14 cellular contexts compared by ENCODE assay signal in the genomic region with DNA sequence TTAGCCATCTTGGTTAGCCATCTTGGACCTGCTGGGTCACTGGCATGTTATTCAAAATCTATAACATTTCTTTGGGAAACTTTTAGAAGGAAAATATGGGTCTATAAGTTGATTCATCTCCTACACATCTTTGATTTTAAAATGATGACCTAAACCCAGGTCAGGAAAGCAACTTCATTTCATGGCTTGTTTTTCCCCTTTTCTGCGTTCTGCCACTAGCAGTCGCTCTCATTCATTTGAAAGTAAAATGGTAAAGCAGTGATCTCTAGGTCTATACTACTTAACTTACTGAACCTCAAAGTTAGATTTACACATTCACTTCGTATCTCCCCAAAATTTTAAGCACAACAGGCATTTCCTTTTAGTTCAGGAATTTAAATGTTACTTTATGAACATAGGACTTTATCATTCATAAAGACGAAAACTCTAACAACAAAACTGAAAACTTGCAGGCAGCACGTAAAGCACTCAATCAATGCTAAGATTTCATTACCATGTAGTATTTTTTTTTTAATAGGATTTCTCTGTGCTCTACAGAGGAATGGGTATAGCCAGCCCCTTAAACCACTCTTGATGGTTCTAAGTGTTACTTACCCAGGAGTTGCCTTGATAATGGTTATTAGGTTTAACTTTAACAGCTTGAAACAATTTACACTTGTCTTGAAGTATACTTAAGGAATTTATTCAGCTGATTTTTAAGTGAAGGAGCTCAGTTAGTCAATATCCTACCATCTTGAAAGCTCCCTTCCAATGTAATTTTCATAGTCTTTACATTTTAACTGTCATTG.
DNase-seq lines count a peak whose midpoint lies in the region; ATAC-seq, FAIRE-seq and TF ChIP-seq lines count a peak whose summit lies in the region.
"Had no signal": no experiment of that assay in that cellular context is flagged by ENCODE, and none has a peak within 500 bp of the region (broad histone marks: within the 10 kb centered on the region; RNA-seq: fewer than 3 reads in every experiment).

No MANE protein-coding gene starts in this region.

- peaks cover 0 to 8% (median 7%) of the 10 kb centered on the region in 3 donors for H3K4me1 Mint-ChIP-seq in T-cell
- no peaks in the 10 kb centered on the region for H3K4me1 Mint-ChIP-seq in activated T-helper 1 cell treated with anti-CD3 and anti-CD28 coated beads, Interleukin-12 subunit alpha, Interleukin-12 subunit beta, Interleukin-2, Interleukin-4 antibody, amounts not matched to agents 30 ng/mL and 10 ng/mL and 1 ng/mL, durations not matched to agents 14 hours and 24 hours and 36 hours (ENCODE audit: low read depth)
- H3K4me1 Mint-ChIP-seq: activated T-helper 17 cell treated with anti-CD3 and anti-CD28 coated beads, Interleukin-2, amount 50 U/mL, for 72 hours had no signal

- peak; percentile 30; the same call in 1 of the 2 replicates for TF ChIP-seq CTCF in AG04450 (IDR thresholded peaks at IDR 0.05; ENCODE audit: low read depth, low read length)
- TF ChIP-seq CTCF in fibroblast of pulmonary artery (IDR thresholded peaks at IDR 0.05; ENCODE audit: low read length, missing control alignments) = peak; percentile 33

- H3K27me3 Mint-ChIP-seq in T-cell = no peaks in the 10 kb centered on the region
- H3K27me3 Mint-ChIP-seq in activated T-helper 1 cell treated with anti-CD3 and anti-CD28 coated beads, Interleukin-12 subunit alpha, Interleukin-12 subunit beta, Interleukin-2, Interleukin-4 antibody, amounts not matched to agents 30 ng/mL and 10 ng/mL and 1 ng/mL, durations not matched to agents 14 hours and 24 hours and 36 hours (ENCODE audit: insufficient read depth) = no peaks in the 10 kb centered on the region
- H3K27me3 Mint-ChIP-seq: activated T-helper 17 cell treated with anti-CD3 and anti-CD28 coated beads, Interleukin-2, amount 50 U/mL, for 72 hours had no signal

- peak overlapping the region; percentile 2 to 4 for H3K27ac Mint-ChIP-seq in T-cell
- no peak overlapping the region for H3K27ac Mint-ChIP-seq in activated T-helper 1 cell treated with anti-CD3 and anti-CD28 coated beads, Interleukin-12 subunit alpha, Interleukin-12 subunit beta, Interleukin-2, Interleukin-4 antibody, amounts not matched to agents 30 ng/mL and 10 ng/mL and 1 ng/mL, durations not matched to agents 14 hours and 24 hours and 36 hours
- H3K27ac Mint-ChIP-seq: activated T-helper 17 cell treated with anti-CD3 and anti-CD28 coated beads, Interleukin-2, amount 50 U/mL, for 72 hours had no signal

- H3K79me1 ChIP-seq in mesendoderm (ENCODE audit: low read length) = no peaks in the 10 kb centered on the region

- peak; percentile 48 for FAIRE-seq in GM19239 (lab: Jason Lieb, UNC)
- FAIRE-seq: HTR-8/SVneo had no signal

- H3K36me3 Mint-ChIP-seq in T-cell = peaks cover 32% of the 10 kb centered on the region
- peaks cover 33% of the 10 kb centered on the region for H3K36me3 Mint-ChIP-seq in activated T-helper 1 cell treated with anti-CD3 and anti-CD28 coated beads, Interleukin-12 subunit alpha, Interleukin-12 subunit beta, Interleukin-2, Interleukin-4 antibody, amounts not matched to agents 30 ng/mL and 10 ng/mL and 1 ng/mL, durations not matched to agents 14 hours and 24 hours and 36 hours (ENCODE audit: low read depth)

- no peak overlapping the region for H3K4me2 ChIP-seq in mesendoderm (ENCODE audit: low read length)

- no peaks in the 10 kb centered on the region for H3K4me1 ChIP-seq in mesendoderm (ENCODE audit: control insufficient read depth, low read depth, low read length)

- H3K27me3 ChIP-seq in AG04450 (ENCODE audit: control insufficient read depth, insufficient read depth, low read length) (no peaks in the 10 kb centered on the region), mesendoderm (ENCODE audit: insufficient read depth, low read length, poor library complexity) (no peaks in the 10 kb centered on the region)

- DNase-seq in AG04450 (ENCODE audit: low read depth, low spot score) = no peak
- no peak for DNase-seq in GM19239 (ENCODE audit: insufficient read length, low spot score)
- DNase-seq in T-cell = no peak
- no peak for DNase-seq in fibroblast of pulmonary artery (ENCODE audit: low read depth)
- DNase-seq in mesendoderm = no peak
- DNase-seq in islet precursor cell = no peak
- DNase-seq in activated T-helper 1 cell treated with anti-CD3 and anti-CD28 coated beads, Interleukin-12 subunit alpha, Interleukin-12 subunit beta, Interleukin-2, Interleukin-4 antibody, amounts not matched to agents 30 ng/mL and 10 ng/mL and 1 ng/mL, durations not matched to agents 14 hours and 24 hours and 36 hours (ENCODE audit: low spot score) = no peak
- DNase-seq: NCI-H446; NK-92 treated with Interleukin-12 subunit alpha and Interleukin-12 subunit beta, amount 100 ng/mL, for 24 hours; stimulated activated CD4-positive, alpha-beta T cell treated with anti-CD3 and anti-CD28 coated beads, Interleukin-2, amount 100 ng/mL, for 48 hours had no signal

- no peak overlapping the region for H4K5ac ChIP-seq in mesendoderm (ENCODE audit: low read length)

- H3K56ac ChIP-seq in mesendoderm (ENCODE audit: low read length) = no peak overlapping the region

- CTCF ChIA-PET in AG04450 (lab: Charles Lee) = no interaction called here
- CTCF ChIA-PET in T-cell (lab: Charles Lee) = no interaction called here

- no peak overlapping the region for H2BK5ac ChIP-seq in mesendoderm (ENCODE audit: low read length)

- no peak overlapping the region for H3K9ac ChIP-seq in mesendoderm (ENCODE audit: low read length)
- H3K9ac ChIP-seq: parathyroid adenoma had no signal

- ATAC-seq in T-cell (replicated peaks in 1 of 4) (no peak), HG03460 (IDR thresholded peaks at IDR 0.05; ENCODE audit: unreplicated experiment) (no peak)
- ATAC-seq: activated T-helper 17 cell treated with anti-CD3 and anti-CD28 coated beads, Interleukin-2, amount 50 U/mL, for 72 hours had no signal

- no peak overlapping the region for H3K23ac ChIP-seq in mesendoderm (ENCODE audit: low read length)

- H3K4me3 ChIP-seq in AG04450 (ENCODE audit: low read depth, low read length) (no peak overlapping the region), fibroblast of pulmonary artery (replicated peaks; ENCODE audit: low read depth, low read length) (no peak overlapping the region), mesendoderm (ENCODE audit: low read length) (no peak overlapping the region)

- H2BK120ac ChIP-seq in mesendoderm (ENCODE audit: low read depth, low read length) = no peak overlapping the region

- no peak overlapping the region for H2BK15ac ChIP-seq in mesendoderm (replicated peaks; ENCODE audit: low read depth)

- H2AK5ac ChIP-seq in mesendoderm (ENCODE audit: low read length) = no peak overlapping the region

- H3K9me3 ChIP-seq in AG04450 (ENCODE audit: control insufficient read depth, insufficient read depth, low read length) = no peaks in the 10 kb centered on the region

- H3K4ac ChIP-seq in mesendoderm (ENCODE audit: low read depth, low read length) = no peak overlapping the region

- POLR2A ChIA-PET in AG04450 (lab: Yijun Ruan, JAX) = no interaction called here
- POLR2A ChIA-PET in T-cell (lab: Charles Lee) = interaction anchor here (0.5 kb wide), 2 partner anchors 169 to 649 kb away, joined by 3 to 4 read pairs; no protein-coding TSS in a partner anchor

- WGBS in mesendoderm (ENCODE audit: extremely low coverage, insufficient coverage, low lambda C conversion rate) = no CpG with 5 or more reads among the region's 5 CpGs

- no peak overlapping the region for H3K18ac ChIP-seq in mesendoderm (ENCODE audit: low read length)

- H3K27ac ChIP-seq in AG04450 (ENCODE audit: low read depth, low read length) = no peak overlapping the region
- H3K27ac ChIP-seq in mesendoderm (ENCODE audit: low read depth, low read length) = no peak overlapping the region
- H3K27ac ChIP-seq: parathyroid adenoma had no signal

- H3K4me3 Mint-ChIP-seq in T-cell = no peak overlapping the region
- H3K4me3 Mint-ChIP-seq in activated T-helper 1 cell treated with anti-CD3 and anti-CD28 coated beads, Interleukin-12 subunit alpha, Interleukin-12 subunit beta, Interleukin-2, Interleukin-4 antibody, amounts not matched to agents 30 ng/mL and 10 ng/mL and 1 ng/mL, durations not matched to agents 14 hours and 24 hours and 36 hours = no peak overlapping the region
- H3K4me3 Mint-ChIP-seq: activated T-helper 17 cell treated with anti-CD3 and anti-CD28 coated beads, Interleukin-2, amount 50 U/mL, for 72 hours had no signal

- H4K8ac ChIP-seq in mesendoderm (ENCODE audit: low read depth, low read length) = no peak overlapping the region

- H3K79me2 ChIP-seq in mesendoderm (ENCODE audit: control insufficient read depth, insufficient read depth, low read length) = no peaks in the 10 kb centered on the region
- H3K79me2 ChIP-seq: parathyroid adenoma had no signal

- peaks cover 2% of the 10 kb centered on the region for H3K36me3 ChIP-seq in mesendoderm (ENCODE audit: control insufficient read depth, insufficient read depth, low read length)

- H3K9me3 Mint-ChIP-seq in T-cell = no peaks in the 10 kb centered on the region
- no peaks in the 10 kb centered on the region for H3K9me3 Mint-ChIP-seq in activated T-helper 1 cell treated with anti-CD3 and anti-CD28 coated beads, Interleukin-12 subunit alpha, Interleukin-12 subunit beta, Interleukin-2, Interleukin-4 antibody, amounts not matched to agents 30 ng/mL and 10 ng/mL and 1 ng/mL, durations not matched to agents 14 hours and 24 hours and 36 hours
- H3K9me3 Mint-ChIP-seq: activated T-helper 17 cell treated with anti-CD3 and anti-CD28 coated beads, Interleukin-2, amount 50 U/mL, for 72 hours had no signal

- intact Hi-C loops in activated T-helper 1 cell treated with anti-CD3 and anti-CD28 coated beads, Interleukin-12 subunit alpha, Interleukin-12 subunit beta, Interleukin-2, Interleukin-4 antibody, amounts not matched to agents 30 ng/mL and 10 ng/mL and 1 ng/mL, durations not matched to agents 14 hours and 24 hours and 36 hours (cut with micrococcal nuclease) = no loop called here
